ENCODE assay signal across 21 cellular contexts in the genomic region with DNA sequence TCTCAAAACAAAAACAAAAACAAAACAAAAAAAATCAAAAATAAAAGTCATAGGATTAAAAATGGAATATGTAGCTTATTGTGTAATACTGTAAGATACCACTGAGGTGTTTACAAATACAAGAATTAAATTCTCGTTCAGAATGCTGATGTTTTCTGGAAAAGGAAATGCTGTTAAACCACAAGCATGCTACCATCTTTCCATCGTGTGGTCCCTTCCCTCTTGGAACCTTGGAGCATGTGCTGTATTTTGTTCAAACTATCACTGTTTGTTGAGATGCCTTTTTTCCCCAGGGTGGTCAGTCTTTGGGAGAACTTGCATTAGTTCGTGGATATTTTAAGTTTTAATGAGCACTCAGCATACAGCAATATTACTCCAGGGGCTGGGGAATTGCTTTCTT. TPM values are rescaled to one million over a fixed set of nuclear protein-coding genes. Genes with fewer than 3 reads are reported as not detected.
DNase-seq lines count a peak whose midpoint lies in the region; ATAC-seq and TF ChIP-seq lines count a peak whose summit lies in the region.
"Had no signal": no experiment of that assay in that cellular context is flagged by ENCODE, and none has a peak within 500 bp of the region (broad histone marks: within the 10 kb centered on the region; RNA-seq: fewer than 3 reads in every experiment).

No MANE protein-coding gene starts in this region.

- no peak for TF ChIP-seq CTCF in HFF-Myc (IDR thresholded peaks at IDR 0.05; ENCODE audit: low read depth, low read length, missing control alignments)
- TF ChIP-seq CTCF in esophagus muscularis mucosa (IDR thresholded peaks at IDR 0.05): no peak

- H3K9me3 ChIP-seq in esophagus muscularis mucosa: no peaks in the 10 kb centered on the region
- H3K9me3 ChIP-seq: BLaER1 treated with 17β-estradiol and CSF1 and Interleukin-3, amounts not matched to agents 10 nM and 100 nM had no signal

- H3K4me1 ChIP-seq in esophagus muscularis mucosa: peaks cover 0 to 7% (median 0%) of the 10 kb centered on the region in 4 donors

- intact Hi-C loops in esophagus muscularis mucosa (cut with DNase I): no loop called here

- WGBS in esophagus muscularis mucosa: 75% methylated on average over 3 of the region's 3 CpGs

- DNase-seq in AG20443 (ENCODE audit: low spot score) (peak; percentile 30), HFF-Myc (ENCODE audit: extremely low read depth, low read depth) (peak; percentile 20), esophagus muscularis mucosa (ENCODE audit: extremely low spot score) (peak; percentile 17), iris pigment epithelial cell (ENCODE audit: low read depth) (peak; percentile 58), erythroblast (lab: John Stamatoyannopoulos, UW) (no peak)
- no peak for DNase-seq in activated naive CD4-positive, alpha-beta T cell treated with Interleukin-2 at 50 U/mL for 16 hours
- no peak for DNase-seq in stimulated activated CD4-positive, alpha-beta T cell treated with anti-CD3 and anti-CD28 coated beads, Interleukin-1b, Interleukin-23, amount 100 ng/mL, for 48 hours
- DNase-seq: ACHN; CD8-positive, alpha-beta memory T cell; COR-L47; DMS153; DMS79; GF-D8; H9; IMR-90; Karpas-422; KBM-7 had no signal

- no peak for TF ChIP-seq EP300 in esophagus muscularis mucosa (IDR thresholded peaks at IDR 0.05)

- no peaks in the 10 kb centered on the region for H3K36me3 ChIP-seq in esophagus muscularis mucosa
- H3K36me3 ChIP-seq: BLaER1 treated with 17β-estradiol and CSF1 and Interleukin-3, amounts not matched to agents 10 nM and 100 nM had no signal

- no peak overlapping the region for H3K27ac ChIP-seq in esophagus muscularis mucosa (replicated peaks in 1 of 4)
- H3K27ac ChIP-seq: BLaER1 treated with 17β-estradiol and CSF1 and Interleukin-3, amounts not matched to agents 10 nM and 100 nM; HL-60 had no signal

- H3K4me3 ChIP-seq in HFF-Myc (replicated peaks; ENCODE audit: low read depth, low read length) (no peak overlapping the region), esophagus muscularis mucosa (no peak overlapping the region)
- H3K4me3 ChIP-seq: BLaER1 treated with 17β-estradiol and CSF1 and Interleukin-3, amounts not matched to agents 10 nM and 100 nM; GM12878 had no signal

- TF ChIP-seq POLR2A in esophagus muscularis mucosa (IDR thresholded peaks at IDR 0.05; ENCODE audit: low read depth): no peak
- no peak for TF ChIP-seq POLR2A in erythroblast (IDR thresholded peaks at IDR 0.05; ENCODE audit: low read length)

- no peak for ATAC-seq in HG02759 (IDR thresholded peaks at IDR 0.05; ENCODE audit: unreplicated experiment)

- no peaks in the 10 kb centered on the region for H3K27me3 ChIP-seq in esophagus muscularis mucosa
- H3K27me3 ChIP-seq: BLaER1 treated with 17β-estradiol and CSF1 and Interleukin-3, amounts not matched to agents 10 nM and 100 nM had no signal

RNA-seq across cellular contexts. Expression of a gene that starts 39.7 kb away (rescaled TPM):
- total RNA-seq in esophagus muscularis mucosa: 100 to 1,000 TPM in 1 of 4 donors, 10 to 100 TPM in 3; 66.4 to 154 (median 90.1) TPM

Comparison
In these comparisons a context has a peak if more than half of its experiments do, and no peak if none do; other contexts are left out.
1. DNase-seq: peak in AG20443 (single experiment), HFF-Myc (single experiment), esophagus muscularis mucosa (single experiment) and iris pigment epithelial cell (single experiment); none in activated naive CD4-positive, alpha-beta T cell treated with Interleukin-2 at 50 U/mL for 16 hours (single experiment), erythroblast (0 of 2) and stimulated activated CD4-positive, alpha-beta T cell treated with anti-CD3 and anti-CD28 coated beads, Interleukin-1b, Interleukin-23, amount 100 ng/mL, for 48 hours (single experiment).